In genomic region chr1:88684482-88685238, GRCh38 we compare ENCODE assay signal across 8 cellular contexts. TPM values are rescaled to one million over a fixed set of nuclear protein-coding genes. Genes with fewer than 3 reads are reported as not detected.
DNase-seq lines count a peak whose midpoint lies in the region; ATAC-seq and TF ChIP-seq lines count a peak whose summit lies in the region.

No MANE protein-coding gene starts in this region.

- H3K9me3 Mint-ChIP-seq in activated naive CD8-positive, alpha-beta T cell treated with anti-CD3 and anti-CD28 coated beads, Interleukin-2, amount 50 U/mL, for 24 hours: no peaks in the 10 kb centered on the region
- H3K9me3 Mint-ChIP-seq in progenitor cell of endocrine pancreas (ENCODE audit: low read depth): no peaks in the 10 kb centered on the region

- H3K4me3 Mint-ChIP-seq in activated naive CD8-positive, alpha-beta T cell treated with anti-CD3 and anti-CD28 coated beads, Interleukin-2, amount 50 U/mL, for 24 hours: peak overlapping the region; percentile 89
- peak overlapping the region; percentile 89 for H3K4me3 Mint-ChIP-seq in progenitor cell of endocrine pancreas (ENCODE audit: low read depth)

- H3K4me1 Mint-ChIP-seq in activated naive CD8-positive, alpha-beta T cell treated with anti-CD3 and anti-CD28 coated beads, Interleukin-2, amount 50 U/mL, for 24 hours: peaks cover 38% of the 10 kb centered on the region
- H3K4me1 Mint-ChIP-seq in progenitor cell of endocrine pancreas (ENCODE audit: low read depth): peaks cover 16% of the 10 kb centered on the region

- H3K4me2 ChIP-seq in HCT116 (ENCODE audit: low read length) (peak overlapping the region; percentile 82), MM.1S (ENCODE audit: low read depth, low read length) (peak overlapping the region; percentile 76; the same call in 1 of the 2 replicates)

- H3K9me3 ChIP-seq in HCT116 (ENCODE audit: control insufficient read depth in 1 of 2, insufficient read depth in 1 of 2, low read depth in 1 of 2, low read length in 2 of 2) (no peaks in the 10 kb centered on the region), MM.1S (replicated peaks; ENCODE audit: insufficient read depth, low read length) (no peaks in the 10 kb centered on the region), uterus (no peaks in the 10 kb centered on the region)

- H3F3A ChIP-seq in MM.1S (ENCODE audit: insufficient read depth, low read length): peaks cover 31% of the 10 kb centered on the region

- H3K36me3 ChIP-seq in GM06990 (ENCODE audit: control insufficient read depth, insufficient read depth, low read length): no peaks in the 10 kb centered on the region
- H3K36me3 ChIP-seq in HCT116 (ENCODE audit: control insufficient read depth in 1 of 2, insufficient read depth in 2 of 2, low read length in 2 of 2): no peaks in the 10 kb centered on the region
- H3K36me3 ChIP-seq in MM.1S (replicated peaks; ENCODE audit: insufficient read depth, low read length): no peaks in the 10 kb centered on the region
- H3K36me3 ChIP-seq in uterus: no peaks in the 10 kb centered on the region

- ATAC-seq in HCT116 (peak; percentile 68), left cardiac atrium (peak; percentile 35 to 70)
- peak; percentile 53 for ATAC-seq in activated naive CD8-positive, alpha-beta T cell treated with anti-CD3 and anti-CD28 coated beads, Interleukin-2, amount 50 U/mL, for 24 hours

- BruUV-seq in HCT116 (replicated peaks; lab: Mats Ljungman, UMichigan): no TSS peak

- H4K20me1 ChIP-seq in HCT116 (ENCODE audit: insufficient read depth): peaks cover 4% of the 10 kb centered on the region; the same call in 1 of the 2 replicates
- peaks cover 7% of the 10 kb centered on the region; the same call in 1 of the 2 replicates for H4K20me1 ChIP-seq in MM.1S (ENCODE audit: insufficient read depth, low read length)

- RAD21 ChIA-PET in HCT116 (lab: Charles Lee; ENCODE audit: low non-redundant PET in 1 of 2, low total read pairs in 2 of 2, uncharacterized antibody in 2 of 2, unreplicated experiment in 2 of 2): interaction anchor here in 1 of 2 experiments (1.2 kb wide), 1 partner anchor 53 kb away, joined by 3 read pairs; no protein-coding TSS in a partner anchor

- H3K4me1 ChIP-seq in HCT116 (ENCODE audit: control insufficient read depth in 1 of 2, insufficient read depth in 2 of 2, low read length in 2 of 2): peaks cover 4 to 30% of the 10 kb centered on the region in 2 experiments; a peak in 3 of 4 replicates
- peaks cover 17% of the 10 kb centered on the region; the same call in 1 of the 2 replicates for H3K4me1 ChIP-seq in MM.1S (ENCODE audit: low read length)
- no peaks in the 10 kb centered on the region for H3K4me1 ChIP-seq in uterus

- peak overlapping the region; percentile 94 for H3K27ac ChIP-seq in HCT116 (ENCODE audit: low read depth, low read length)
- H3K27ac ChIP-seq in MM.1S (ENCODE audit: low read length): peak overlapping the region; percentile 90
- H3K27ac ChIP-seq in uterus: peak overlapping the region; percentile 94 to 95

- no peak overlapping the region for H2AFZ ChIP-seq in HCT116 (ENCODE audit: low read depth, low read length, poor library complexity, severe bottlenecking)
- peak overlapping the region; percentile 92 for H2AFZ ChIP-seq in MM.1S (ENCODE audit: low read length)

- peak overlapping the region; percentile 76 for H3K4me3 ChIP-seq in GM06990 (replicated peaks; ENCODE audit: low read depth, low read length)
- peak overlapping the region; percentile 70 to 82 for H3K4me3 ChIP-seq in HCT116 (replicated peaks in 1 of 2; ENCODE audit: low read depth in 1 of 2, low read length in 2 of 2)
- H3K4me3 ChIP-seq in MM.1S (ENCODE audit: low read length): peak overlapping the region; percentile 86
- peak overlapping the region; percentile 93 to 99 for H3K4me3 ChIP-seq in uterus

- peak overlapping the region; percentile 88 for H3K27ac Mint-ChIP-seq in activated naive CD8-positive, alpha-beta T cell treated with anti-CD3 and anti-CD28 coated beads, Interleukin-2, amount 50 U/mL, for 24 hours
- peak overlapping the region; percentile 100 for H3K27ac Mint-ChIP-seq in progenitor cell of endocrine pancreas

- H3K9ac ChIP-seq in HCT116 (ENCODE audit: low read length) (peak overlapping the region; percentile 85), MM.1S (ENCODE audit: low read length) (peak overlapping the region; percentile 84)

- CTCF ChIA-PET in HCT116 (lab: Charles Lee): no interaction called here

- TF ChIP-seq CTCF in GM06990 (IDR thresholded peaks at IDR 0.05; ENCODE audit: insufficient read depth, low read length, poor library complexity, severe bottlenecking) (peak; percentile 34), HCT116 (IDR thresholded peaks at IDR 0.05 in 2 of 3, conservative IDR thresholded peaks at IDR 0.05 in 1 of 3; ENCODE audit: borderline replicate concordance in 1 of 3, insufficient read depth in 1 of 3, low read depth in 2 of 3, low read length in 2 of 3) (peak in 2 of 3 experiments; percentile 2 to 4; a peak in 1 of 6 replicates), MM.1S (IDR thresholded peaks at IDR 0.05; ENCODE audit: low read length) (no peak; the same call in 1 of the 2 replicates), progenitor cell of endocrine pancreas (IDR thresholded peaks at IDR 0.05; ENCODE audit: unreplicated experiment) (no peak), uterus (IDR thresholded peaks at IDR 0.05) (no peak)

- TF ChIP-seq RAD21 in HCT116 (IDR thresholded peaks at IDR 0.05; ENCODE audit: low read depth): 0 out of 2 replicates have a peak, but pooled peaks have one; percentile 3

- no peaks in the 10 kb centered on the region for H3K9me2 ChIP-seq in HCT116 (ENCODE audit: insufficient read depth)
- H3K9me2 ChIP-seq in MM.1S (replicated peaks; ENCODE audit: insufficient read depth, low read length): no peaks in the 10 kb centered on the region

- H3K27me3 ChIP-seq in GM06990 (replicated peaks; ENCODE audit: control insufficient read depth, insufficient read depth, low read length) (no peaks in the 10 kb centered on the region), HCT116 (ENCODE audit: insufficient read depth, low read length) (no peaks in the 10 kb centered on the region), MM.1S (replicated peaks; ENCODE audit: insufficient read depth, low read length) (no peaks in the 10 kb centered on the region), uterus (no peaks in the 10 kb centered on the region)

- DNase-seq in GM06990 (ENCODE audit: extremely low read depth, insufficient read length) (peak; percentile 83), HCT116 (ENCODE audit: low read depth, low spot score) (peak; percentile 49), MM.1S (peak; percentile 60), SKM-1 (lab: John Stamatoyannopoulos, UW; ENCODE audit: unreplicated experiment) (peak; percentile 61), left cardiac atrium (peak; percentile 60), progenitor cell of endocrine pancreas (ENCODE audit: low spot score, unreplicated experiment) (peak; percentile 60), uterus (peak; percentile 39 to 56)
- peak; percentile 67 for DNase-seq in activated naive CD8-positive, alpha-beta T cell treated with anti-CD3 and anti-CD28 coated beads, Interleukin-2, amount 50 U/mL, for 24 hours

- POLR2A ChIA-PET in HCT116 (lab: Charles Lee): interaction anchor here (0.8 to 1.7 kb wide), 7 partner anchors 9 to 207 kb away, joined by 3 to 8 read pairs (median 4); partner anchors contain the start of gene GTF2B

- intact Hi-C loops in HCT116 (cut with micrococcal nuclease) (loop anchor here (1.0 to 5.0 kb wide), 2 partner anchors 52 to 1357 kb away; partner anchors contain the start of gene LMO4), left cardiac atrium (cut with DNase I) (no loop called here), uterus (cut with DNase I; ENCODE audit: low total_unique reads) (no loop called here)

- peaks cover 49% of the 10 kb centered on the region for H3K79me2 ChIP-seq in HCT116 (ENCODE audit: insufficient read depth, low read length)
- peaks cover 57% of the 10 kb centered on the region for H3K79me2 ChIP-seq in MM.1S (ENCODE audit: low read length)

- H3K36me3 Mint-ChIP-seq in activated naive CD8-positive, alpha-beta T cell treated with anti-CD3 and anti-CD28 coated beads, Interleukin-2, amount 50 U/mL, for 24 hours (ENCODE audit: low read depth): peaks cover 5% of the 10 kb centered on the region
- peaks cover 2% of the 10 kb centered on the region for H3K36me3 Mint-ChIP-seq in progenitor cell of endocrine pancreas (ENCODE audit: insufficient read depth)

- no peaks in the 10 kb centered on the region for H3K27me3 Mint-ChIP-seq in activated naive CD8-positive, alpha-beta T cell treated with anti-CD3 and anti-CD28 coated beads, Interleukin-2, amount 50 U/mL, for 24 hours
- H3K27me3 Mint-ChIP-seq in progenitor cell of endocrine pancreas: no peaks in the 10 kb centered on the region

- TF ChIP-seq POLR2A in HCT116 (IDR thresholded peaks at IDR 0.05; ENCODE audit: borderline replicate concordance, extremely low read depth, insufficient read depth, insufficient read length): no peak
- TF ChIP-seq POLR2A in uterus (IDR thresholded peaks at IDR 0.05): no peak

TF ChIP-seq in HCT116, 20 proteins besides CTCF, POLR2A, EP300 and RAD21:
- no peak for TF ChIP-seq ELF1 (IDR thresholded peaks at IDR 0.05; ENCODE audit: borderline replicate concordance, low read depth)
- TF ChIP-seq ZFX (IDR thresholded peaks at IDR 0.05): peak; percentile 53
- peak; percentile 51; the same call in 1 of the 2 replicates for TF ChIP-seq POLR2AphosphoS5 (IDR thresholded peaks at IDR 0.05; ENCODE audit: low read depth, low read length)
- peak; percentile 54 for TF ChIP-seq YY1 (IDR thresholded peaks at IDR 0.05; ENCODE audit: extremely low read depth, insufficient replicate concordance, low read depth, low read length)
TF ChIP-seq in HCT116: peak in this region for 3.

RNA-seq across cellular contexts. Expression of gene PKN2, which starts 0.6 kb away (rescaled TPM):
- total RNA-seq in HCT116 (2021; ENCODE audit: unreplicated experiment) (44.3 TPM), left cardiac atrium (10 to 100 TPM; 31.6 to 36.0 TPM), progenitor cell of endocrine pancreas (67.8 and 72.8 TPM in 2 replicates), uterus (10 to 100 TPM; 33.5 to 77.7 (median 52.9) TPM)
- 10.9 and 12.6 TPM in 2 replicates for polyA plus RNA-seq in HCT116 (2012)

Comparison
In these comparisons a context has a peak if more than half of its experiments do, and no peak if none do; other contexts are left out.
1. Peak in every context shown above with its lines: DNase-seq, ATAC-seq, H3K4me3 ChIP-seq and H3K27ac ChIP-seq.
2. CTCF ChIP-seq: peak in GM06990 (single experiment) and HCT116 (2 of 3); none in MM.1S (single experiment), progenitor cell of endocrine pancreas (single experiment) and uterus (0 of 4).